1 cellular context compared by ENCODE assay signal in the genomic region with DNA sequence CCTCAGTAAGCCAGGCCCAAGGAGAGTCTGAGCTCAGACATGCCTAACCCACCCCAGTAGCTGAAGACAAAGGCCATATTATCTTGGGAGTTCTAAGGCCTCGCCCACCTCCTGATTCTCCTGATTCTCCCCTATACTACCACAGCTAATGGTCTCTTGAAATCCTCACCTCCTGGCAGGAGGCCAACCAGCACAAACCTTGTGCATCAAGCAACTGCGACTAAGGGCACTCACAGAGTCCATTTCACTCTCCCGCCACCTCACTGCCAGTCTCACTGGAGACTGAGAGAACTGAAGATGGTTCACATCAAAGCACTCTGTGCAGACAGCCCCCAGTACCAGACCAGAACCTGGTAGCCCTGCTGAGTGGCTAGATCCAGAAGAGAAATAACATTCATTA.
TF ChIP-seq lines count a peak whose summit lies in the region.

No MANE protein-coding gene starts in this region.

TF ChIP-seq in A549, 52 proteins besides CTCF, POLR2A, EP300 and RAD21 (continued from another document):
- TF ChIP-seq RFX5 (IDR thresholded peaks at IDR 0.05): no peak
TF ChIP-seq in A549: peak in this region for 0.
